23 cellular contexts compared by ENCODE assay signal in the genomic region with DNA sequence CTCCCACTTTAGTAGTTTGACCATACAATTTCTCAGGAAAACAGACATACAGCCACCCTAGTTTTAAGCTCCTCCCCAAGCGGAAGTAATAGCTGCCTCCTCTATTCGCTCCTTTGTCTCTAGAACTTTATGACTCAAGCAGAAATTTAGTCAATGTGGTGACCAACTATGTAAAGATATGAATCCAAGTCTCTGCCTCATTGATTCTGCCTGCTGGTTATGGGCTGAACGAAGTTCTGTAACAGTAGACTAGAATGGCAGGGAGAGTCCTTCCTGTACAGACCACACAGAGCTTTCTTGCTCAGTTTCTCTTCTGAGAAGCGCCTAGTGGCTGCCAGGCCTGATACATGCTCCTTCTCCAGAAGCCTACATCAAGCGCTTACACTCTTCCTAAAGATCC. TPM values are rescaled to one million over a fixed set of nuclear protein-coding genes. Genes with fewer than 3 reads are reported as not detected.
DNase-seq lines count a peak whose midpoint lies in the region; ATAC-seq, FAIRE-seq and TF ChIP-seq lines count a peak whose summit lies in the region.
"Had no signal": no experiment of that assay in that cellular context is flagged by ENCODE, and none has a peak within 500 bp of the region (broad histone marks: within the 10 kb centered on the region; RNA-seq: fewer than 3 reads in every experiment).

No MANE protein-coding gene starts in this region.

- RAD21 ChIA-PET in GM12878 (lab: Charles Lee; ENCODE audit: unreplicated experiment), result no interaction called here

- H3K27me3 Mint-ChIP-seq in activated CD8-positive, alpha-beta T cell treated with anti-CD3 and anti-CD28 coated beads for 36 hours, result no peaks in the 10 kb centered on the region
- H3K27me3 Mint-ChIP-seq: CD4-positive, alpha-beta memory T cell had no signal

- BruUV-seq in GM12878 (replicated peaks; lab: Mats Ljungman, UMichigan), result no TSS peak

- no peak for TF ChIP-seq CTCF in GM12878 (IDR thresholded peaks at IDR 0.05 in 2 of 3, conservative IDR thresholded peaks at IDR 0.05 in 1 of 3; ENCODE audit: control insufficient read depth in 2 of 3, extremely low read depth in 1 of 3, insufficient read depth in 1 of 3, low read depth in 3 of 3, low read length in 3 of 3)
- no peak for TF ChIP-seq CTCF in activated CD8-positive, alpha-beta T cell treated with anti-CD3 and anti-CD28 coated beads for 36 hours (IDR thresholded peaks at IDR 0.05)

- no peak for TF ChIP-seq EP300 in GM12878 (IDR thresholded peaks at IDR 0.05; ENCODE audit: borderline replicate concordance in 1 of 2, control insufficient read depth in 1 of 2, low read depth in 2 of 2, low read length in 2 of 2)

- no peak for TF ChIP-seq POLR2A in H54 (IDR thresholded peaks at IDR 0.05; ENCODE audit: low read depth, low read length)
- TF ChIP-seq POLR2A in GM12878 (IDR thresholded peaks at IDR 0.05; ENCODE audit: low read depth, low read length), result no peak

- in situ Hi-C loops in GM12878 (cut with MboI), result no loop called here

- peak; percentile 48 for DNase-seq in CD1c-positive myeloid dendritic cell (ENCODE audit: extremely low spot score)
- DNase-seq in H54 (ENCODE audit: insufficient read length, low spot score), result no peak
- no peak for DNase-seq in GM12878 (ENCODE audit: low read depth, low spot score)
- DNase-seq in kidney tubule cell (ENCODE audit: low spot score), result peak; percentile 25
- no peak for DNase-seq in activated CD8-positive, alpha-beta T cell treated with anti-CD3 and anti-CD28 coated beads for 36 hours
- no peak for DNase-seq in right cardiac atrium
- DNase-seq: 8988T; ACHN; AML-193; BE2C; CD4-positive, alpha-beta memory T cell; COR-L47; DMS153; DND-41; GM23248; HFFc6 had no signal

- no peaks in the 10 kb centered on the region for H3K79me2 ChIP-seq in GM12878 (ENCODE audit: control insufficient read depth, insufficient read depth, low read length)

- H3K9me3 Mint-ChIP-seq in activated CD8-positive, alpha-beta T cell treated with anti-CD3 and anti-CD28 coated beads for 36 hours, result peaks cover 4% of the 10 kb centered on the region

- no peak overlapping the region for H3K27ac ChIP-seq in GM12878 (ENCODE audit: control insufficient read depth, insufficient read depth)
- H3K27ac ChIP-seq in right cardiac atrium (ENCODE audit: low read length), result no peak overlapping the region
- H3K27ac ChIP-seq: A549; BLaER1 treated with 17β-estradiol and CSF1 and Interleukin-3, amounts not matched to agents 10 nM and 100 nM; GM23248 had no signal

- SMC1A ChIA-PET in GM12878 (lab: Charles Lee; ENCODE audit: uncharacterized antibody, unreplicated experiment), result no interaction called here

- FAIRE-seq in H54 (lab: Jason Lieb, UNC) (peak; percentile 27), GM12878 (lab: Jason Lieb, UNC) (peak; percentile 54)
- FAIRE-seq: A549, GM19239, H1 had no signal

- intact Hi-C loops in GM12878 (cut with micrococcal nuclease; ENCODE audit: unreplicated experiment) (no loop called here), right cardiac atrium (cut with DNase I) (no loop called here)
- intact Hi-C loops in activated CD8-positive, alpha-beta T cell treated with anti-CD3 and anti-CD28 coated beads for 36 hours (cut with micrococcal nuclease), result no loop called here

- H4K20me1 ChIP-seq in GM12878 (ENCODE audit: control insufficient read depth, insufficient read depth), result no peaks in the 10 kb centered on the region
- H4K20me1 ChIP-seq: BLaER1 treated with 17β-estradiol and CSF1 and Interleukin-3, amounts not matched to agents 10 nM and 100 nM had no signal

- no peaks in the 10 kb centered on the region; a peak in 1 of 4 replicates for H3K36me3 ChIP-seq in GM12878 (ENCODE audit: control insufficient read depth in 2 of 2, insufficient read depth in 2 of 2, low read length in 1 of 2)
- H3K36me3 ChIP-seq: BE2C, HAP-1 had no signal

- no peak for TF ChIP-seq RAD21 in GM12878 (IDR thresholded peaks at IDR 0.05; ENCODE audit: insufficient read depth, low read depth, low read length)

- POLR2A ChIA-PET in GM12878 (lab: Charles Lee), result no interaction called here
- POLR2A ChIA-PET in activated CD8-positive, alpha-beta T cell treated with anti-CD3 and anti-CD28 coated beads for 36 hours (lab: Charles Lee), result no interaction called here

- ATAC-seq in GM12878 (no peak), HG03521 (IDR thresholded peaks at IDR 0.05; ENCODE audit: unreplicated experiment) (no peak), right cardiac atrium (no peak)
- ATAC-seq in activated CD8-positive, alpha-beta T cell treated with anti-CD3 and anti-CD28 coated beads for 36 hours, result no peak
- ATAC-seq: A549 had no signal

- 38% methylated on average over 5 of the region's 5 CpGs for WGBS in GM12878 (ENCODE audit: insufficient coverage, insufficient replicate concordance, low lambda C conversion rate, missing lambda C conversion rate)
- 96% methylated on average over 5 of the region's 5 CpGs for WGBS in right cardiac atrium

- H3K27me3 ChIP-seq in GM12878 (replicated peaks in 1 of 2; ENCODE audit: control insufficient read depth in 2 of 2, insufficient read depth in 2 of 2, low read length in 1 of 2) (no peaks in the 10 kb centered on the region), right cardiac atrium (ENCODE audit: control insufficient read depth, insufficient read depth) (no peaks in the 10 kb centered on the region)
- H3K27me3 ChIP-seq: BE2C; BLaER1 treated with 17β-estradiol and CSF1 and Interleukin-3, amounts not matched to agents 10 nM and 100 nM had no signal

- CTCF ChIA-PET in GM12878 (lab: Yijun Ruan, JAX), result interaction anchor here (1.5 kb wide), 1 partner anchor 16 kb away, joined by 4 read pairs; no protein-coding TSS in a partner anchor
- CTCF ChIA-PET in activated CD8-positive, alpha-beta T cell treated with anti-CD3 and anti-CD28 coated beads for 36 hours (lab: Charles Lee), result no interaction called here

- H3K4me2 ChIP-seq in GM12878 (ENCODE audit: control insufficient read depth, insufficient read depth), result no peak overlapping the region
- H3K4me2 ChIP-seq: A549; BLaER1 treated with 17β-estradiol and CSF1 and Interleukin-3, amounts not matched to agents 10 nM and 100 nM had no signal

- H3K4me1 Mint-ChIP-seq in activated CD8-positive, alpha-beta T cell treated with anti-CD3 and anti-CD28 coated beads for 36 hours (ENCODE audit: low read depth), result no peaks in the 10 kb centered on the region
- H3K4me1 Mint-ChIP-seq: CD14-positive monocyte; CD4-positive, alpha-beta memory T cell had no signal

- no peak overlapping the region for H2AFZ ChIP-seq in GM12878 (ENCODE audit: control insufficient read depth, low read depth, low read length)
- H2AFZ ChIP-seq: GM23248 had no signal

- no peak overlapping the region for H3K27ac Mint-ChIP-seq in activated CD8-positive, alpha-beta T cell treated with anti-CD3 and anti-CD28 coated beads for 36 hours
- H3K27ac Mint-ChIP-seq: CD4-positive, alpha-beta memory T cell; HFFc6 had no signal

- H3K4me3 ChIP-seq in GM12878, result no peak overlapping the region
- H3K4me3 ChIP-seq in right cardiac atrium (ENCODE audit: low read length), result no peak overlapping the region
- H3K4me3 ChIP-seq: A549; BLaER1 treated with 17β-estradiol and CSF1 and Interleukin-3, amounts not matched to agents 10 nM and 100 nM; GM23248; HAP-1 had no signal

- H3K36me3 Mint-ChIP-seq in activated CD8-positive, alpha-beta T cell treated with anti-CD3 and anti-CD28 coated beads for 36 hours (ENCODE audit: low read depth), result peaks cover 36% of the 10 kb centered on the region

- H3K4me3 Mint-ChIP-seq in activated CD8-positive, alpha-beta T cell treated with anti-CD3 and anti-CD28 coated beads for 36 hours, result no peak overlapping the region
- H3K4me3 Mint-ChIP-seq: CD14-positive monocyte; CD4-positive, alpha-beta memory T cell; HFFc6 had no signal

- H3K4me1 ChIP-seq in GM12878 (ENCODE audit: control insufficient read depth, insufficient read depth, low read length) (no peaks in the 10 kb centered on the region), right cardiac atrium (ENCODE audit: control insufficient read depth, insufficient read depth, low read length) (no peaks in the 10 kb centered on the region)
- H3K4me1 ChIP-seq: A549; BE2C; BLaER1 treated with 17β-estradiol and CSF1 and Interleukin-3, amounts not matched to agents 10 nM and 100 nM; HAP-1 had no signal

- no peak overlapping the region for H3K9ac ChIP-seq in GM12878 (ENCODE audit: control insufficient read depth, insufficient read depth, low read length)
- H3K9ac ChIP-seq: BLaER1 treated with 17β-estradiol and CSF1 and Interleukin-3, amounts not matched to agents 10 nM and 100 nM; GM23248 had no signal

- no peaks in the 10 kb centered on the region for H3K9me3 ChIP-seq in GM12878 (replicated peaks; ENCODE audit: control insufficient read depth, insufficient read depth, low read length)
- no peaks in the 10 kb centered on the region for H3K9me3 ChIP-seq in right cardiac atrium (ENCODE audit: control insufficient read depth, low read length)
- H3K9me3 ChIP-seq: A549, BE2C, HAP-1 had no signal

RNA-seq across cellular contexts. Expression of a gene that starts 19.1 kb away (rescaled TPM):
- total RNA-seq in GM12878 (2013; cell fraction: nucleolus; rRNA removed), result 56.7 and 58.4 TPM in 2 replicates
- total RNA-seq in GM12878 (2014; rRNA removed), result 11.0 and 12.2 TPM in 2 replicates
- total RNA-seq in GM12878 (2014; rRNA removed; fragmentation: Illumina TruSeq; extraction: Trizol), result 8.4 and 8.8 TPM in 2 replicates
- total RNA-seq in GM12878 (2021), result 10.2 and 10.4 TPM in 2 replicates
- polyA plus RNA-seq in GM12878 (2011; ENCODE audit: low read depth), result 2.5 TPM
- 13.1 and 14.2 TPM in 2 replicates for polyA plus RNA-seq in GM12878 (2011; rRNA removed)
- polyA plus RNA-seq in GM12878 (2011; cell fraction: cytosol; rRNA removed), result 11.5 and 13.1 TPM in 2 replicates
- polyA plus RNA-seq in GM12878 (2011; cell fraction: nucleus; rRNA removed), result 11.8 and 11.9 TPM in 2 replicates
- 4.5 and 6.0 TPM in 2 replicates for polyA plus RNA-seq in GM12878 (2012)
- 9.7 and 13.4 TPM in 2 replicates for polyA plus RNA-seq in GM12878 (2014; fragmentation: Illumina TruSeq; extraction: Trizol)
- 1 to 10 TPM; 3.9 to 4.4 TPM for polyA plus RNA-seq in GM12878 (2014; fragmentation: Nextera tagmentation; extraction: Ambion mirVana)
- 7.9 and 12.2 TPM in 2 replicates for polyA plus RNA-seq in GM12878 (2014; rRNA removed)
- 1 to 10 TPM; 9.2 TPM for polyA plus RNA-seq in GM12878 (2016; fragmentation: Nextera tagmentation; extraction: Ambion mirVana)
- polyA minus RNA-seq in GM12878 (2011; rRNA and poly(A)+ RNA removed), result 18.4 and 21.7 TPM in 2 replicates
- 6.3 and 6.5 TPM in 2 replicates for polyA minus RNA-seq in GM12878 (2011; cell fraction: cytosol; rRNA and poly(A)+ RNA removed)
- 25.4 and 44.9 TPM in 2 replicates for polyA minus RNA-seq in GM12878 (2011; cell fraction: nucleus; rRNA and poly(A)+ RNA removed)
- total RNA-seq in activated CD8-positive, alpha-beta T cell treated with anti-CD3 and anti-CD28 coated beads for 36 hours, result 10 to 100 TPM; 16.6 to 19.7 TPM
- 1 to 10 TPM; 4.2 to 7.3 (median 4.8) TPM for total RNA-seq in right cardiac atrium
- polyA plus RNA-seq in right cardiac atrium, result 2.6 TPM

Comparison
In these comparisons a context has a peak if more than half of its experiments do, and no peak if none do; other contexts are left out.
1. DNase-seq: peak in CD1c-positive myeloid dendritic cell (single experiment) and kidney tubule cell (single experiment); none in H54 (single experiment), GM12878 (single experiment), activated CD8-positive, alpha-beta T cell treated with anti-CD3 and anti-CD28 coated beads for 36 hours (single experiment) and right cardiac atrium (0 of 3).